8 cellular contexts compared by ENCODE assay signal in the genomic region with DNA sequence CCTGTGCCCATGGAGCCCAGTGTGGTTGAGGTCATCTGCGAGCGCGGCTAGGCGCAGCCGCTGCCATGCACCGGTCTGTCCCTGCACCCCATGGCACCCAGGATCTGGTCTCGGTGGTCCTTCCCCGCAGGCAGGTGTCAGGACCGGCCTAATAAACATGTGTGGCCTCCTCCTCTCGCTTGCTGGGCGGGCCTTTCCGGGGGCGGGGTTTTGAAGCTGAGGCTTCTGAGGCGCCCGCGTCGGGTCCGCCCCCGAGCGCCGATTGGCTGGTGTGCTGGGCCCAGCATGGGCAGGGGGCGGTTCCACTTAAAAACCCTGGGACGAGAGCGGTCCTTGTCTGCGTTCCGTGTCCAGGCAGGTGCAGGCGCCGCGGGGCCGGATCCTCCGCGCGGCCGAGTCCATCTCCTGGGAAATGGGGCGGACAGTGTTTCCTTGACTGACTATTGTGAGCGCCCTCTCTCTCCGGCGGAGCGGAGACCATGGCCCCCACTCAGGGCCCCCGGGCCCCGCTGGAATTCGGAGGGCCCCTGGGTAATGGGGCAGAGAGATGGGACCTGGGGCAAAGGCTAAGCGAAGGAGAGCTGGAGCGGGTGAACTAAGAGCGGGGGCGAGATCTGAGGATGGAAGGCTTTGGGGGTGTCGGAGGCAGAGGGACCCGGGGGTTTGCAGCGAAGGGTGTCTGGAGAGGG. TPM values are rescaled to one million over a fixed set of nuclear protein-coding genes. Genes with fewer than 3 reads are reported as not detected.
A peak's percentile ranks its signal among the peaks of the same experiment; 100 is the strongest.
DNase-seq lines count a peak whose midpoint lies in the region; ATAC-seq and TF ChIP-seq lines count a peak whose summit lies in the region.

A gene (plus strand): TSS at position 336 of the 689 bp plus-strand sequence. CDS start 144 bp downstream, at position 480.

- H3K9me3 Mint-ChIP-seq in activated naive CD4-positive, alpha-beta T cell treated with anti-CD3 and anti-CD28 coated beads, Interleukin-2, amount 50 U/mL, for 72 hours = no peaks in the 10 kb centered on the region

- ATAC-seq in SK-N-SH treated with all-trans-retinoic acid at 6 μM for 48 hours (peak; percentile 86), omental fat pad (ENCODE audit: low FRiP score) (peak; percentile 81)
- ATAC-seq in activated naive CD4-positive, alpha-beta T cell treated with anti-CD3 and anti-CD28 coated beads, Interleukin-2, amount 50 U/mL, for 72 hours = peak; percentile 79 to 83

- peak in 1 of 2 donors; percentile 31 for TF ChIP-seq POLR2A in suprapubic skin (IDR thresholded peaks at IDR 0.05)

- peaks cover 61% of the 10 kb centered on the region for H3K4me1 ChIP-seq in suprapubic skin

- peak within 1 kb of the TSS; percentile 61 for H3K4me3 ChIP-seq in suprapubic skin

- H3K27ac ChIP-seq in suprapubic skin = peak within 1 kb of the TSS; percentile 59

- H3K27me3 ChIP-seq in suprapubic skin = no peaks in the 10 kb centered on the region

- no peaks in the 10 kb centered on the region for H3K9me3 ChIP-seq in suprapubic skin

- peaks cover 26% of the 10 kb centered on the region for H3K36me3 ChIP-seq in suprapubic skin

- WGBS in suprapubic skin = 1% methylated on average over 13 of the region's 49 CpGs

- no peak for TF ChIP-seq CTCF in omental fat pad (IDR thresholded peaks at IDR 0.05)
- no peak for TF ChIP-seq CTCF in suprapubic skin (IDR thresholded peaks at IDR 0.05)

- H3K36me3 Mint-ChIP-seq in activated naive CD4-positive, alpha-beta T cell treated with anti-CD3 and anti-CD28 coated beads, Interleukin-2, amount 50 U/mL, for 72 hours = peaks cover 0 to 3% of the 10 kb centered on the region in 2 donors

- TF ChIP-seq EP300 in suprapubic skin (IDR thresholded peaks at IDR 0.05) = no peak

- H3K27ac Mint-ChIP-seq in activated naive CD4-positive, alpha-beta T cell treated with anti-CD3 and anti-CD28 coated beads, Interleukin-2, amount 50 U/mL, for 72 hours = peak within 1 kb of the TSS; percentile 88 to 98

- DNase-seq in Daoy (ENCODE audit: low read depth) (peak; percentile 94), HCEC 1CT (peak; percentile 77), NCI-H1092 treated with DMSO at 0.1 percent for 48 hours (lab: John Stamatoyannopoulos, UW) (peak; percentile 97), globus pallidus (ENCODE audit: low spot score) (peak; percentile 97), omental fat pad (ENCODE audit: low spot score) (peak; percentile 94), suprapubic skin (ENCODE audit: low spot score in 2 of 2) (peak; percentile 97 to 98)
- peak; percentile 91 to 95 for DNase-seq in activated naive CD4-positive, alpha-beta T cell treated with anti-CD3 and anti-CD28 coated beads, Interleukin-2, amount 50 U/mL, for 72 hours (ENCODE audit: low spot score in 2 of 2)

TF ChIP-seq in SK-N-SH treated with all-trans-retinoic acid at 6 μM for 48 hours, 23 proteins besides CTCF, POLR2A, EP300 and RAD21:
- TF ChIP-seq ZNF70 (CRISPR knock-in tag; IDR thresholded peaks at IDR 0.05) = no peak
- TF ChIP-seq, protein P1, sequence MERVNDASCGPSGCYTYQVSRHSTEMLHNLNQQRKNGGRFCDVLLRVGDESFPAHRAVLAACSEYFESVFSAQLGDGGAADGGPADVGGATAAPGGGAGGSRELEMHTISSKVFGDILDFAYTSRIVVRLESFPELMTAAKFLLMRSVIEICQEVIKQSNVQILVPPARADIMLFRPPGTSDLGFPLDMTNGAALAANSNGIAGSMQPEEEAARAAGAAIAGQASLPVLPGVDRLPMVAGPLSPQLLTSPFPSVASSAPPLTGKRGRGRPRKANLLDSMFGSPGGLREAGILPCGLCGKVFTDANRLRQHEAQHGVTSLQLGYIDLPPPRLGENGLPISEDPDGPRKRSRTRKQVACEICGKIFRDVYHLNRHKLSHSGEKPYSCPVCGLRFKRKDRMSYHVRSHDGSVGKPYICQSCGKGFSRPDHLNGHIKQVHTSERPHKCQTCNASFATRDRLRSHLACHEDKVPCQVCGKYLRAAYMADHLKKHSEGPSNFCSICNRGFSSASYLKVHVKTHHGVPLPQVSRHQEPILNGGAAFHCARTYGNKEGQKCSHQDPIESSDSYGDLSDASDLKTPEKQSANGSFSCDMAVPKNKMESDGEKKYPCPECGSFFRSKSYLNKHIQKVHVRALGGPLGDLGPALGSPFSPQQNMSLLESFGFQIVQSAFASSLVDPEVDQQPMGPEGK (CRISPR knock-in tag; IDR thresholded peaks at IDR 0.05; ENCODE audit: borderline replicate concordance) = peak; percentile 73; the same call in 1 of the 2 replicates
- TF ChIP-seq ZFP30 (CRISPR knock-in tag; IDR thresholded peaks at IDR 0.05) = peak; percentile 38; the same call in 1 of the 2 replicates
- 0 out of 2 replicates have a peak, but pooled peaks have one; percentile 60 for TF ChIP-seq ESRRG (CRISPR knock-in tag; IDR thresholded peaks at IDR 0.05)
- TF ChIP-seq, protein P2, sequence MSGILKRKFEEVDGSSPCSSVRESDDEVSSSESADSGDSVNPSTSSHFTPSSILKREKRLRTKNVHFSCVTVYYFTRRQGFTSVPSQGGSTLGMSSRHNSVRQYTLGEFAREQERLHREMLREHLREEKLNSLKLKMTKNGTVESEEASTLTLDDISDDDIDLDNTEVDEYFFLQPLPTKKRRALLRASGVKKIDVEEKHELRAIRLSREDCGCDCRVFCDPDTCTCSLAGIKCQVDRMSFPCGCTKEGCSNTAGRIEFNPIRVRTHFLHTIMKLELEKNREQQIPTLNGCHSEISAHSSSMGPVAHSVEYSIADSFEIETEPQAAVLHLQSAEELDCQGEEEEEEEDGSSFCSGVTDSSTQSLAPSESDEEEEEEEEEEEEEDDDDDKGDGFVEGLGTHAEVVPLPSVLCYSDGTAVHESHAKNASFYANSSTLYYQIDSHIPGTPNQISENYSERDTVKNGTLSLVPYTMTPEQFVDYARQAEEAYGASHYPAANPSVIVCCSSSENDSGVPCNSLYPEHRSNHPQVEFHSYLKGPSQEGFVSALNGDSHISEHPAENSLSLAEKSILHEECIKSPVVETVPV (CRISPR knock-in tag; IDR thresholded peaks at IDR 0.05) = 0 out of 2 replicates have a peak, but pooled peaks have one; percentile 24

RNA-seq across cellular contexts. Expression of the gene that starts here (rescaled TPM):
- total RNA-seq in Daoy (2014; rRNA removed; shearing (Covaris generic)) = 3.2 and 4.0 TPM in 2 replicates
- total RNA-seq in activated naive CD4-positive, alpha-beta T cell treated with anti-CD3 and anti-CD28 coated beads, Interleukin-2, amount 50 U/mL, for 72 hours = 10 to 100 TPM; 20.5 to 24.3 TPM
- total RNA-seq in omental fat pad = 100 to 1,000 TPM in 1 of 4 donors, 10 to 100 TPM in 3; 44.8 to 345 (median 88.6) TPM
- 100 to 1,000 TPM in 2 of 4 donors, 10 to 100 TPM in 2; 76.5 to 214 (median 145) TPM for total RNA-seq in suprapubic skin

Comparison
In these comparisons a context has a peak if more than half of its experiments do, and no peak if none do; other contexts are left out.
1. Peak in every context shown above with its lines: DNase-seq, ATAC-seq, H3K4me3 ChIP-seq and H3K27ac ChIP-seq.